26 cellular contexts compared by ENCODE assay signal in the genomic region with DNA sequence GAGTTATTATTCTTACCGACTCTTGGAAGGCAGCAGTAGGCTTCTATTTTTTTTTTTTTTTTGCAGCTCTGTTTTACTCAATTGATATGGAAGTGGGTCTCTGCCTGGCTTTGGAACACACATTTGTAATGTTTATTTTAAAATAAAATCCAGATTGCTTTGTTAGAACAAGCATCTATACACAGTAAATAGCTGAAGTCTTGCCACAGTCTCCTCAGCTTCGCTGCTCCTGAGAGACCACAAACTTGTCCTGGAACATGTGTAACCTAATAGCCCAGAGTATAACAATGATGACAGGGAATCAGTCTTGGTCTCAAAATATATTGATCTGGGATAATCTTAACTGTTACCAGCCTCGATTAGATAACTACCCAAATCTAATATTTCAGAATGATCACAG.
"Had no signal": no experiment of that assay in that cellular context is flagged by ENCODE, and none has a peak within 500 bp of the region (broad histone marks: within the 10 kb centered on the region; RNA-seq: fewer than 3 reads in every experiment).

No MANE protein-coding gene starts in this region.

- H3K4me1 ChIP-seq: ascending aorta, SJCRH30 had no signal

- H3K27ac ChIP-seq: ascending aorta, KMS-11, SJCRH30, WERI-Rb-1 had no signal

- H3K4me2 ChIP-seq: KMS-11 had no signal

- H3K9me3 ChIP-seq: SJCRH30 had no signal

- H3K4me3 Mint-ChIP-seq: activated CD4-positive, alpha-beta T cell treated with anti-CD3 and anti-CD28 coated beads, Interleukin-2, amount 10 ng/mL, durations not matched to agents 24 days and 14 days; activated CD8-positive, alpha-beta T cell treated with anti-CD3 and anti-CD28 coated beads for 36 hours; activated naive CD8-positive, alpha-beta T cell treated with anti-CD3 and anti-CD28 coated beads for 36 hours; activated T-cell treated with anti-CD3 and anti-CD28 coated beads, Interleukin-2, amount 50 U/mL, for 72 hours; activated T-helper 17 cell treated with anti-CD3 and anti-CD28 coated beads, Interleukin-2, amount 50 U/mL, for 72 hours; brain had no signal

- DNase-seq: activated CD4-positive, alpha-beta T cell treated with anti-CD3 and anti-CD28 coated beads, Interleukin-2, amount 10 ng/mL, durations not matched to agents 24 days and 14 days; activated CD4-positive, alpha-beta T cell treated with anti-CD3 and anti-CD28 coated beads, Interleukin-2, amount 50 U/mL, for 4 hours; activated CD4-positive, CD25-positive, alpha-beta regulatory T cell; activated CD8-positive, alpha-beta T cell treated with anti-CD3 and anti-CD28 coated beads for 36 hours; activated effector memory CD4-positive, alpha-beta T cell treated with anti-CD3 and anti-CD28 coated beads, Interleukin-2, amount 50 U/mL, for 16 hours; activated naive CD4-positive, alpha-beta T cell; activated naive CD4-positive, alpha-beta T cell treated with anti-CD3 and anti-CD28 coated beads, Interleukin-2, amount 50 U/mL, for 16 hours; activated naive CD8-positive, alpha-beta T cell treated with anti-CD3 and anti-CD28 coated beads for 36 hours; activated T-cell treated with anti-CD3 and anti-CD28 coated beads, Interleukin-2, amount 50 U/mL, for 1 hour; activated T-cell treated with anti-CD3 and anti-CD28 coated beads, Interleukin-2, amount 50 U/mL, for 72 hours; amygdala; central memory CD4-positive, alpha-beta T cell; NCI-H1105; NCI-H1417 treated with DMSO at 0.1 percent for 48 hours; NCI-H187 treated with DMSO at 0.1 percent for 48 hours; NCI-H345; NCI-H524 treated with DMSO at 0.1 percent for 48 hours; SHP77; SJCRH30; T1000; WERI-Rb-1 had no signal

- H3K4me1 Mint-ChIP-seq: activated CD4-positive, alpha-beta T cell treated with anti-CD3 and anti-CD28 coated beads, Interleukin-2, amount 10 ng/mL, durations not matched to agents 24 days and 14 days; activated naive CD8-positive, alpha-beta T cell treated with anti-CD3 and anti-CD28 coated beads for 36 hours; activated T-helper 17 cell treated with anti-CD3 and anti-CD28 coated beads, Interleukin-2, amount 50 U/mL, for 72 hours; brain had no signal

- H3K27me3 ChIP-seq: ascending aorta, SJCRH30 had no signal

- H3K27me3 Mint-ChIP-seq: activated CD4-positive, alpha-beta T cell treated with anti-CD3 and anti-CD28 coated beads, Interleukin-2, amount 10 ng/mL, durations not matched to agents 24 days and 14 days; activated CD8-positive, alpha-beta T cell treated with anti-CD3 and anti-CD28 coated beads for 36 hours had no signal

- H3K4me3 ChIP-seq: ascending aorta, SJCRH30 had no signal

- H3K36me3 ChIP-seq: ascending aorta, SJCRH30, WERI-Rb-1 had no signal

- H3K36me3 Mint-ChIP-seq: activated naive CD8-positive, alpha-beta T cell treated with anti-CD3 and anti-CD28 coated beads for 36 hours; brain had no signal

- H3K27ac Mint-ChIP-seq: activated CD4-positive, alpha-beta T cell treated with anti-CD3 and anti-CD28 coated beads, Interleukin-2, amount 10 ng/mL, durations not matched to agents 24 days and 14 days; activated CD8-positive, alpha-beta T cell treated with anti-CD3 and anti-CD28 coated beads for 36 hours; activated naive CD8-positive, alpha-beta T cell treated with anti-CD3 and anti-CD28 coated beads for 36 hours; activated T-cell treated with anti-CD3 and anti-CD28 coated beads, Interleukin-2, amount 50 U/mL, for 72 hours; activated T-helper 17 cell treated with anti-CD3 and anti-CD28 coated beads, Interleukin-2, amount 50 U/mL, for 72 hours; brain had no signal

- ATAC-seq: activated CD8-positive, alpha-beta T cell treated with anti-CD3 and anti-CD28 coated beads for 36 hours; activated T-cell treated with anti-CD3 and anti-CD28 coated beads, Interleukin-2, amount 50 U/mL, for 72 hours; activated T-helper 17 cell treated with anti-CD3 and anti-CD28 coated beads, Interleukin-2, amount 50 U/mL, for 72 hours; Panc1 had no signal
